Comparison of ENCODE assay signal across 13 cellular contexts in the genomic region with DNA sequence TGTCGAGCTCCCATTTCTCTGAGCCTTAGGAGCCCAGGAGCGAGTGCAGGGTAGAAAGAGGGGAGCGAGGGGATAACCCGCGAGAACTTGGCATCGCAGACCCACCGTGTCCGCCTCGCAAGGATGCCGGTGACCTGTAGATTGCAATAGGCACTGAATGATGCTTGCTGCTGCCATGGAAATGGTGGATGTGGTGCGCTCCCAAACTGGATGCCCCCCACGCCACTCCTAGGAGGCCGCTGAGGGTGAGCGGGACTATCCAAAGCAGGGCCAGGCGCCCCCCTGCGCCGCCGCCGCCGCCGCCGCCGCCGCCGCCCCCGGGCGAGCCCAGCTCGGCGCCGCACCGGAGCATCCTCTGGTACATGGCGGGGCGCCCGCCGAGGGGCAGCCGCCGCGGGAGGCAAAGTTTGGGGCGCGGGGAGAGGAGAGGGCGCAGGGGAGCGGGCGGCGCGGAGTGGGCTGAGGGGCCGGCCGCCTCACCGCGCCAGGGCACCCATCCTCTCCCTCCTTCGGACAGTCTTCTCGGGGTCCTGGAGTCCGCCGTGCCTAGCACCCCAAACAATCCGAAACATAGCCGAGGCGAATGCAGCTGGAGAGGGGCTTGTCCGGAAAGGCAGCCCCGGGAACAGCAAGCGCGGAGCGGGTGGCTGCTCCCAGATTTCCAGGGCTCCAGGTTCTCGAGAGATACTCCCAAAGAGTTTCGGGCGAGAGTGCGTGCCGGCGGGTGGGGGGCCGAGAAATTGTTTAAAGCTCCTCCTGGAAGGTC.
DNase-seq lines count a peak whose midpoint lies in the region; ATAC-seq and TF ChIP-seq lines count a peak whose summit lies in the region.
"Had no signal": no experiment of that assay in that cellular context is flagged by ENCODE, and none has a peak within 500 bp of the region (broad histone marks: within the 10 kb centered on the region; RNA-seq: fewer than 3 reads in every experiment).

No MANE protein-coding gene starts in this region.

- DNase-seq in NT2/D1 (ENCODE audit: low read depth, low spot score) (no peak), hepatocyte (ENCODE audit: low spot score) (no peak), right lobe of liver (no peak), NOMO-1 treated with DMSO at 0.1 percent for 48 hours (lab: John Stamatoyannopoulos, UW; ENCODE audit: unreplicated experiment) (no peak), aorta (no peak), HCEC 1CT (no peak)
- DNase-seq: Caco-2; MG63; stimulated activated CD4-positive, alpha-beta T cell treated with anti-CD3 and anti-CD28 coated beads, Interleukin-12 subunit alpha, Interleukin-12 subunit beta, amount 100 ng/mL, for 4 hours; SW 1271 had no signal

- no peak for ATAC-seq in right lobe of liver
- ATAC-seq in aorta (ENCODE audit: low FRiP score), result no peak

- intact Hi-C loops in right lobe of liver (cut with DNase I) (no loop called here), aorta (cut with DNase I) (no loop called here)

- H3K27ac ChIP-seq in hepatocyte (peak overlapping the region; percentile 3), right lobe of liver (no peak overlapping the region), aorta (ENCODE audit: low read depth in 1 of 2, low read length in 2 of 2) (no peak overlapping the region)
- H3K27ac ChIP-seq: VCaP had no signal

- no peak for TF ChIP-seq POLR2A in right lobe of liver (IDR thresholded peaks at IDR 0.05)

- H3K36me3 ChIP-seq in ES-I3 (ENCODE audit: insufficient read depth, low read length) (no peaks in the 10 kb centered on the region), NT2/D1 (ENCODE audit: insufficient read depth, insufficient read length, low read length) (no peaks in the 10 kb centered on the region), hepatocyte (replicated peaks; ENCODE audit: insufficient read depth, low read depth) (no peaks in the 10 kb centered on the region), neuron (ENCODE audit: insufficient read depth, low read length) (no peaks in the 10 kb centered on the region), right lobe of liver (no peaks in the 10 kb centered on the region), aorta (ENCODE audit: control insufficient read depth in 1 of 2, insufficient read depth in 2 of 2, low read length in 1 of 2) (no peaks in the 10 kb centered on the region)
- H3K36me3 ChIP-seq: MG63 had no signal

- H3K4me2 ChIP-seq in hepatocyte, result peak overlapping the region; percentile 91

- peak overlapping the region; percentile 56 for H3K4me3 ChIP-seq in NT2/D1 (ENCODE audit: insufficient read length, low read depth)
- peak overlapping the region; percentile 32 for H3K4me3 ChIP-seq in hepatocyte
- H3K4me3 ChIP-seq in neuron (ENCODE audit: low read length), result peak overlapping the region; percentile 51
- H3K4me3 ChIP-seq in right lobe of liver, result no peak overlapping the region
- H3K4me3 ChIP-seq in aorta (ENCODE audit: low read length in 2 of 2), result peak overlapping the region in 1 of 2 donors; percentile 24
- H3K4me3 ChIP-seq: MG63 had no signal

- no peaks in the 10 kb centered on the region for H4K20me1 ChIP-seq in hepatocyte (ENCODE audit: insufficient read depth, poor library complexity, severe bottlenecking)

- no peaks in the 10 kb centered on the region for H3K9me2 ChIP-seq in hepatocyte (replicated peaks; ENCODE audit: insufficient read depth)

- no peaks in the 10 kb centered on the region for H3K9me3 ChIP-seq in ES-I3 (ENCODE audit: control insufficient read depth, insufficient read depth, low read length)
- no peaks in the 10 kb centered on the region for H3K9me3 ChIP-seq in NT2/D1 (ENCODE audit: insufficient read depth, low read length)
- H3K9me3 ChIP-seq in hepatocyte (ENCODE audit: low read depth), result no peaks in the 10 kb centered on the region
- H3K9me3 ChIP-seq in neuron (ENCODE audit: low read length), result no peaks in the 10 kb centered on the region
- H3K9me3 ChIP-seq in right lobe of liver, result no peaks in the 10 kb centered on the region
- H3K9me3 ChIP-seq in aorta (ENCODE audit: control insufficient read depth, low read length), result no peaks in the 10 kb centered on the region
- H3K9me3 ChIP-seq: Caco-2, MG63 had no signal

- H3K4me1 ChIP-seq in ES-I3 (ENCODE audit: insufficient read depth, low read length) (peaks cover 4% of the 10 kb centered on the region; the same call in 1 of the 2 replicates), NT2/D1 (ENCODE audit: insufficient read depth, insufficient read length) (peaks cover 2% of the 10 kb centered on the region), hepatocyte (ENCODE audit: insufficient read depth) (no peaks in the 10 kb centered on the region), neuron (ENCODE audit: insufficient read depth, low read length) (peaks cover 4% of the 10 kb centered on the region), right lobe of liver (no peaks in the 10 kb centered on the region), aorta (ENCODE audit: control insufficient read depth in 1 of 2, insufficient read depth in 2 of 2, low read length in 2 of 2) (no peaks in the 10 kb centered on the region)
- H3K4me1 ChIP-seq: Caco-2 had no signal

- H3K9ac ChIP-seq in ES-I3 (ENCODE audit: low read depth, low read length) (peak overlapping the region; percentile 52; the same call in 1 of the 2 replicates), NT2/D1 (ENCODE audit: insufficient read length, low read depth) (peak overlapping the region; percentile 70)

- TF ChIP-seq CTCF in hepatocyte (IDR thresholded peaks at IDR 0.05; ENCODE audit: poor library complexity), result no peak
- TF ChIP-seq CTCF in right lobe of liver (IDR thresholded peaks at IDR 0.05), result no peak

- WGBS in hepatocyte (ENCODE audit: low lambda C conversion rate, missing lambda C conversion rate), result under 1% methylated on average over 42 of the region's 68 CpGs
- WGBS in right lobe of liver (ENCODE audit: insufficient coverage, low coverage, low lambda C conversion rate, missing lambda C conversion rate), result 5% methylated on average over 21 of the region's 68 CpGs
- 1% methylated on average over 49 to 68 of the region's 68 CpGs for WGBS in aorta, 2 donors

- H3K79me2 ChIP-seq in hepatocyte, result no peaks in the 10 kb centered on the region

- H3K27me3 ChIP-seq in NT2/D1 (ENCODE audit: insufficient read depth, insufficient read length), result peaks cover 32% of the 10 kb centered on the region
- H3K27me3 ChIP-seq in hepatocyte, result peaks cover 73% of the 10 kb centered on the region
- peaks cover 45% of the 10 kb centered on the region for H3K27me3 ChIP-seq in neuron (ENCODE audit: insufficient read depth, low read length)
- no peaks in the 10 kb centered on the region for H3K27me3 ChIP-seq in right lobe of liver
- peaks cover 0 to 1% of the 10 kb centered on the region in 2 donors for H3K27me3 ChIP-seq in aorta (ENCODE audit: control insufficient read depth in 1 of 2, insufficient read depth in 2 of 2, low read length in 1 of 2)

- H2AFZ ChIP-seq in hepatocyte, result peak overlapping the region; percentile 79
- peak overlapping the region; percentile 76 for H2AFZ ChIP-seq in neuron (ENCODE audit: low read depth, low read length)

Comparison
In these comparisons a context has a peak if more than half of its experiments do, and no peak if none do; other contexts are left out.
1. H3K4me3 ChIP-seq: peak in NT2/D1 (single experiment), hepatocyte (single experiment) and neuron (single experiment); none in right lobe of liver (0 of 3).